Comparison of ENCODE assay signal across 12 cellular contexts in genomic region chr1:21901986-21902377, GRCh38. TPM values are rescaled to one million over a fixed set of nuclear protein-coding genes. Genes with fewer than 3 reads are reported as not detected.
DNase-seq lines count a peak whose midpoint lies in the region; ATAC-seq and TF ChIP-seq lines count a peak whose summit lies in the region.
"Had no signal": no experiment of that assay in that cellular context is flagged by ENCODE, and none has a peak within 500 bp of the region (broad histone marks: within the 10 kb centered on the region; RNA-seq: fewer than 3 reads in every experiment).

No MANE protein-coding gene starts in this region.

- TF ChIP-seq EP300 in tibial nerve (IDR thresholded peaks at IDR 0.05), result no peak

- H3K27me3 Mint-ChIP-seq in nephron (ENCODE audit: low read depth), result no peaks in the 10 kb centered on the region

- H3K4me3 ChIP-seq in SJCRH30 (no peak overlapping the region), esophagus (ENCODE audit: low read depth in 1 of 2, low read length in 2 of 2) (no peak overlapping the region), tibial nerve (no peak overlapping the region)

- H3K9me3 ChIP-seq in SJCRH30 (replicated peaks), result no peaks in the 10 kb centered on the region
- no peaks in the 10 kb centered on the region for H3K9me3 ChIP-seq in esophagus (ENCODE audit: control insufficient read depth in 2 of 2, insufficient read depth in 1 of 2, low read depth in 1 of 2, low read length in 1 of 2)
- no peaks in the 10 kb centered on the region for H3K9me3 ChIP-seq in tibial nerve

- ATAC-seq in HG02884 (IDR thresholded peaks at IDR 0.05; ENCODE audit: unreplicated experiment), result no peak
- ATAC-seq: stimulated activated effector memory CD8-positive, alpha-beta T cell treated with anti-CD3 and anti-CD28 coated beads, Interleukin-12 subunit alpha, Interleukin-12 subunit beta, amount 100 ng/mL, for 72 hours had no signal

- peaks cover 46% of the 10 kb centered on the region for H3K36me3 ChIP-seq in SJCRH30
- no peaks in the 10 kb centered on the region for H3K36me3 ChIP-seq in esophagus (ENCODE audit: control insufficient read depth in 2 of 2, insufficient read depth in 2 of 2, low read length in 1 of 2)
- no peaks in the 10 kb centered on the region for H3K36me3 ChIP-seq in tibial nerve

- H3K4me1 ChIP-seq in SJCRH30, result peaks cover 45% of the 10 kb centered on the region
- peaks cover 16 to 28% of the 10 kb centered on the region in 2 donors for H3K4me1 ChIP-seq in esophagus (ENCODE audit: control insufficient read depth in 2 of 2, insufficient read depth in 2 of 2, low read length in 1 of 2)
- peaks cover 4 to 100% (median 93%) of the 10 kb centered on the region in 4 donors for H3K4me1 ChIP-seq in tibial nerve

- DNase-seq in SJCRH30 (no peak), tibial nerve (ENCODE audit: low spot score in 2 of 2) (no peak), AG20443 (ENCODE audit: low spot score) (no peak), KBM-7 (no peak), SK-N-DZ (ENCODE audit: low spot score) (no peak)
- DNase-seq: activated B cell treated with CpG ODN at 0.5 μM for 24 hours, naive B cell had no signal

- peak overlapping the region; percentile 77 for H3K27ac ChIP-seq in SJCRH30
- peak overlapping the region; percentile 77 for H3K27ac ChIP-seq in esophagus (ENCODE audit: low read depth in 2 of 2, low read length in 1 of 2)
- H3K27ac ChIP-seq in tibial nerve, result peak overlapping the region; percentile 65 to 97 (median 82)
- H3K27ac ChIP-seq: epithelial cell of prostate had no signal

- no peak overlapping the region for H3K4me3 Mint-ChIP-seq in nephron
- H3K4me3 Mint-ChIP-seq: activated B cell treated with CpG ODN at 0.5 μM for 24 hours; naive B cell; stimulated activated effector memory CD8-positive, alpha-beta T cell treated with anti-CD3 and anti-CD28 coated beads, Interleukin-12 subunit alpha, Interleukin-12 subunit beta, amount 100 ng/mL, for 72 hours had no signal

- TF ChIP-seq POLR2A in tibial nerve (IDR thresholded peaks at IDR 0.05), result no peak

- H3K27ac Mint-ChIP-seq in nephron, result peak overlapping the region in 2 of 3 experiments; percentile 35 to 69
- H3K27ac Mint-ChIP-seq: activated B cell treated with CpG ODN at 0.5 μM for 24 hours; naive B cell; stimulated activated effector memory CD8-positive, alpha-beta T cell treated with anti-CD3 and anti-CD28 coated beads, Interleukin-12 subunit alpha, Interleukin-12 subunit beta, amount 100 ng/mL, for 72 hours had no signal

- H3K27me3 ChIP-seq in SJCRH30 (no peaks in the 10 kb centered on the region), esophagus (ENCODE audit: control insufficient read depth in 1 of 2, insufficient read depth in 2 of 2, low read length in 2 of 2) (no peaks in the 10 kb centered on the region), tibial nerve (no peaks in the 10 kb centered on the region)

- no peaks in the 10 kb centered on the region for H3K9me3 Mint-ChIP-seq in nephron
- H3K9me3 Mint-ChIP-seq: activated B cell treated with CpG ODN at 0.5 μM for 24 hours; naive B cell; stimulated activated effector memory CD8-positive, alpha-beta T cell treated with anti-CD3 and anti-CD28 coated beads, Interleukin-12 subunit alpha, Interleukin-12 subunit beta, amount 100 ng/mL, for 72 hours had no signal

- peaks cover 5% of the 10 kb centered on the region for H3K36me3 Mint-ChIP-seq in nephron (ENCODE audit: low read depth)
- H3K36me3 Mint-ChIP-seq: naive B cell; stimulated activated effector memory CD8-positive, alpha-beta T cell treated with anti-CD3 and anti-CD28 coated beads, Interleukin-12 subunit alpha, Interleukin-12 subunit beta, amount 100 ng/mL, for 72 hours had no signal

- peaks cover 69% of the 10 kb centered on the region for H3K4me1 Mint-ChIP-seq in nephron
- H3K4me1 Mint-ChIP-seq: activated B cell treated with CpG ODN at 0.5 μM for 24 hours had no signal

- TF ChIP-seq CTCF in nephron (IDR thresholded peaks at IDR 0.05; ENCODE audit: unreplicated experiment in 3 of 3), result no peak
- no peak for TF ChIP-seq CTCF in tibial nerve (IDR thresholded peaks at IDR 0.05)

- 24 to 27% methylated on average over 11 of the region's 11 CpGs for WGBS in esophagus, 2 donors
- WGBS in tibial nerve, 2 donors, result 7 to 9% methylated on average over 5 to 11 of the region's 11 CpGs

- in situ Hi-C loops in KBM-7 (cut with MboI; ENCODE audit: low pct_unique_long_range_greater_than_20kb, low sequenced_read_pairs), result no loop called here

RNA-seq across cellular contexts. Expression of gene HSPG2, which starts 35.1 kb away (rescaled TPM):
- total RNA-seq in SJCRH30 (2014; rRNA removed; shearing (Covaris generic)), result 82.3 and 84.0 TPM in 2 replicates
- polyA plus RNA-seq in esophagus, result 10 to 100 TPM; 37.6 to 55.0 TPM
- total RNA-seq in tibial nerve, result 100 to 1,000 TPM; 292 to 486 (median 404) TPM
- polyA plus RNA-seq in SK-N-DZ (2014; cell fraction: cytosol; rRNA removed), result 5.1 and 6.8 TPM in 2 replicates
- 9.6 and 12.8 TPM in 2 replicates for polyA plus RNA-seq in SK-N-DZ (2014; cell fraction: nucleus; rRNA removed)
